In genomic region chr9:138022756-138023393, GRCh38 we compare ENCODE assay signal across 12 cellular contexts.
DNase-seq lines count a peak whose midpoint lies in the region; ATAC-seq and TF ChIP-seq lines count a peak whose summit lies in the region.
"Had no signal": no experiment of that assay in that cellular context is flagged by ENCODE, and none has a peak within 500 bp of the region (broad histone marks: within the 10 kb centered on the region; RNA-seq: fewer than 3 reads in every experiment).

No MANE protein-coding gene starts in this region.

- CTCF ChIA-PET in activated CD8-positive, alpha-beta memory T cell treated with anti-CD3 and anti-CD28 coated beads, Interleukin-2, amount 10 ng/mL, durations not matched to agents 7 days and 5 days (lab: Charles Lee): no interaction called here

- H3K4me3 ChIP-seq in iPS-11a (ENCODE audit: low read depth, low read length) (peak overlapping the region; percentile 33), spleen (peak overlapping the region in 6 of 8 donors; percentile 5 to 51 (median 15))

- DNase-seq in SKM-1 treated with dmso at 0.1 percent for 144 hours (lab: John Stamatoyannopoulos, UW; ENCODE audit: unreplicated experiment) (peak; percentile 2), SKM-1 (lab: John Stamatoyannopoulos, UW; ENCODE audit: unreplicated experiment) (no peak), NCI-H2196 (lab: John Stamatoyannopoulos, UW; ENCODE audit: unreplicated experiment) (peak; percentile 46), spleen (peak; percentile 54)
- no peak for DNase-seq in activated CD8-positive, alpha-beta memory T cell treated with anti-CD3 and anti-CD28 coated beads, Interleukin-2, amount 10 ng/mL, durations not matched to agents 7 days and 5 days
- DNase-seq: effector memory CD8-positive, alpha-beta T cell; hippocampal formation had no signal

- no peaks in the 10 kb centered on the region for H3K9me3 ChIP-seq in spleen

- ATAC-seq in HG03432 (IDR thresholded peaks at IDR 0.05; ENCODE audit: unreplicated experiment) (no peak), GM18867 (IDR thresholded peaks at IDR 0.05; ENCODE audit: unreplicated experiment) (no peak)
- no peak for ATAC-seq in activated CD8-positive, alpha-beta memory T cell treated with anti-CD3 and anti-CD28 coated beads, Interleukin-2, amount 10 ng/mL, durations not matched to agents 7 days and 5 days
- ATAC-seq: effector memory CD8-positive, alpha-beta T cell had no signal

- no peak overlapping the region for H3K4me3 Mint-ChIP-seq in activated CD8-positive, alpha-beta memory T cell treated with anti-CD3 and anti-CD28 coated beads, Interleukin-2, amount 10 ng/mL, durations not matched to agents 7 days and 5 days
- H3K4me3 Mint-ChIP-seq: activated naive CD8-positive, alpha-beta T cell treated with anti-CD3 and anti-CD28 coated beads, Interleukin-2, amount 50 U/mL, for 24 hours; nephron had no signal

- no peak overlapping the region for H3K27ac ChIP-seq in spleen

- no peaks in the 10 kb centered on the region for H3K4me1 Mint-ChIP-seq in activated CD8-positive, alpha-beta memory T cell treated with anti-CD3 and anti-CD28 coated beads, Interleukin-2, amount 10 ng/mL, durations not matched to agents 7 days and 5 days
- H3K4me1 Mint-ChIP-seq: nephron had no signal

- no peaks in the 10 kb centered on the region for H3K36me3 ChIP-seq in spleen

- intact Hi-C loops in spleen (cut with DNase I; ENCODE audit: low total_unique reads): no loop called here

- H3K27me3 ChIP-seq in spleen (replicated peaks in 1 of 7): peaks cover 4 to 56% (median 24%) of the 10 kb centered on the region in 7 donors

- H3K27ac Mint-ChIP-seq in activated CD8-positive, alpha-beta memory T cell treated with anti-CD3 and anti-CD28 coated beads, Interleukin-2, amount 10 ng/mL, durations not matched to agents 7 days and 5 days: no peak overlapping the region
- H3K27ac Mint-ChIP-seq: activated naive CD8-positive, alpha-beta T cell treated with anti-CD3 and anti-CD28 coated beads, Interleukin-2, amount 50 U/mL, for 24 hours; effector memory CD8-positive, alpha-beta T cell; nephron had no signal

- no peaks in the 10 kb centered on the region for H3K9me3 Mint-ChIP-seq in activated CD8-positive, alpha-beta memory T cell treated with anti-CD3 and anti-CD28 coated beads, Interleukin-2, amount 10 ng/mL, durations not matched to agents 7 days and 5 days (ENCODE audit: low read depth)
- H3K9me3 Mint-ChIP-seq: activated naive CD8-positive, alpha-beta T cell treated with anti-CD3 and anti-CD28 coated beads, Interleukin-2, amount 50 U/mL, for 24 hours; effector memory CD8-positive, alpha-beta T cell; nephron had no signal

- no peak for TF ChIP-seq POLR2A in spleen (IDR thresholded peaks at IDR 0.05)

- no peak for TF ChIP-seq CTCF in spleen (IDR thresholded peaks at IDR 0.05 in 8 of 11, conservative IDR thresholded peaks at IDR 0.05 in 3 of 11)

- peaks cover 41% of the 10 kb centered on the region for H3K27me3 Mint-ChIP-seq in activated CD8-positive, alpha-beta memory T cell treated with anti-CD3 and anti-CD28 coated beads, Interleukin-2, amount 10 ng/mL, durations not matched to agents 7 days and 5 days

- no peaks in the 10 kb centered on the region for H3K36me3 Mint-ChIP-seq in activated CD8-positive, alpha-beta memory T cell treated with anti-CD3 and anti-CD28 coated beads, Interleukin-2, amount 10 ng/mL, durations not matched to agents 7 days and 5 days

- H3K4me1 ChIP-seq in spleen: peaks cover 0 to 18% (median 9%) of the 10 kb centered on the region in 6 donors

- WGBS in spleen, 5 donors: 3 to 10% (median 6%) methylated on average over 11 to 69 of the region's 69 CpGs

Comparison
In these comparisons a context has a peak if more than half of its experiments do, and no peak if none do; other contexts are left out.
1. DNase-seq: peak in SKM-1 treated with dmso at 0.1 percent for 144 hours (single experiment), NCI-H2196 (single experiment) and spleen (single experiment); none in SKM-1 (single experiment) and activated CD8-positive, alpha-beta memory T cell treated with anti-CD3 and anti-CD28 coated beads, Interleukin-2, amount 10 ng/mL, durations not matched to agents 7 days and 5 days (single experiment).